ENCODE assay signal across 1 cellular context in genomic region chr11:122874991-122875390, GRCh38.
TF ChIP-seq lines count a peak whose summit lies in the region.

No MANE protein-coding gene starts in this region.

TF ChIP-seq in GM23338, 12 proteins besides CTCF, POLR2A, EP300 and RAD21 (continued from another document):
- TF ChIP-seq REST (IDR thresholded peaks at IDR 0.05; ENCODE audit: unreplicated experiment) (no peak), ETS1 (IDR thresholded peaks at IDR 0.05) (no peak)
